23 cellular contexts compared by ENCODE assay signal in genomic region chr2:10084567-10084910, GRCh38.
"Had no signal": no experiment of that assay in that cellular context is flagged by ENCODE, and none has a peak within 500 bp of the region (broad histone marks: within the 10 kb centered on the region; RNA-seq: fewer than 3 reads in every experiment).

No MANE protein-coding gene starts in this region.

- H3K4me3 ChIP-seq: gastroesophageal sphincter, heart left ventricle, mucosa of descending colon, neural progenitor cell, right lobe of liver, upper lobe of right lung had no signal

- H3K4me2 ChIP-seq: neural progenitor cell had no signal

- H3K36me3 ChIP-seq: brain microvascular endothelial cell, gastroesophageal sphincter, heart left ventricle, neural progenitor cell, right lobe of liver, upper lobe of right lung had no signal

- H3K9me3 ChIP-seq: gastroesophageal sphincter, heart left ventricle, mucosa of descending colon, right lobe of liver, upper lobe of right lung had no signal

- H3K36me3 Mint-ChIP-seq: neural progenitor cell; stimulated activated effector memory CD8-positive, alpha-beta T cell treated with anti-CD3 and anti-CD28 coated beads, Interleukin-12 subunit alpha, Interleukin-12 subunit beta, amount 100 ng/mL, for 72 hours had no signal

- H3K27ac Mint-ChIP-seq: activated T-cell treated with anti-CD3 and anti-CD28 coated beads, Interleukin-2, amount 50 U/mL, for 72 hours; neural progenitor cell; stimulated activated effector memory CD8-positive, alpha-beta T cell treated with anti-CD3 and anti-CD28 coated beads, Interleukin-12 subunit alpha, Interleukin-12 subunit beta, amount 100 ng/mL, for 72 hours had no signal

- H3K27ac ChIP-seq: brain microvascular endothelial cell, heart left ventricle, neural progenitor cell, right lobe of liver, upper lobe of right lung had no signal

- H3K4me3 Mint-ChIP-seq: activated T-cell treated with anti-CD3 and anti-CD28 coated beads, Interleukin-2, amount 50 U/mL, for 72 hours; naive B cell; neural progenitor cell; stimulated activated effector memory CD8-positive, alpha-beta T cell treated with anti-CD3 and anti-CD28 coated beads, Interleukin-12 subunit alpha, Interleukin-12 subunit beta, amount 100 ng/mL, for 72 hours had no signal

- DNase-seq: activated CD4-positive, alpha-beta T cell treated with anti-CD3 and anti-CD28 coated beads, Interleukin-2, amount 50 U/mL, for 1 hour; activated CD8-positive, alpha-beta memory T cell treated with anti-CD3 and anti-CD28 coated beads for 24 hours; activated CD8-positive, alpha-beta memory T cell treated with anti-CD3 and anti-CD28 coated beads, Interleukin-2, amount 50 U/mL, for 48 hours; activated naive CD4-positive, alpha-beta T cell treated with Interleukin-2 at 50 U/mL for 16 hours; activated T-cell treated with anti-CD3 and anti-CD28 coated beads, Interleukin-2, amount 50 U/mL, for 72 hours; anterior cingulate cortex; brain microvascular endothelial cell; central memory CD4-positive, alpha-beta T cell; effector CD4-positive, alpha-beta T cell; heart left ventricle; left ventricle myocardium superior; mucosa of descending colon; naive B cell; right lobe of liver; small intestine; stimulated activated CD4-positive, alpha-beta T cell treated with anti-CD3 and anti-CD28 coated beads, Interleukin-15, amount 100 ng/mL, for 24 hours; stimulated activated CD4-positive, alpha-beta T cell treated with anti-CD3 and anti-CD28 coated beads, Interleukin-4, amount 100 ng/mL, for 24 hours; T-helper 1 cell; T1000; upper lobe of right lung had no signal

- H3K9me3 Mint-ChIP-seq: activated T-cell treated with anti-CD3 and anti-CD28 coated beads, Interleukin-2, amount 50 U/mL, for 72 hours; naive B cell; neural progenitor cell; stimulated activated effector memory CD8-positive, alpha-beta T cell treated with anti-CD3 and anti-CD28 coated beads, Interleukin-12 subunit alpha, Interleukin-12 subunit beta, amount 100 ng/mL, for 72 hours had no signal
